1 cellular context compared by ENCODE assay signal in genomic region chr19:55679343-55680257, GRCh38.
TF ChIP-seq lines count a peak whose summit lies in the region.

No MANE protein-coding gene starts in this region.

TF ChIP-seq in IMR-90, 13 proteins besides CTCF, POLR2A, EP300 and RAD21:
- TF ChIP-seq CEBPB (IDR thresholded peaks at IDR 0.05; ENCODE audit: low read depth, low read length) (peak; percentile 13; the same call in 1 of the 2 replicates), USF2 (IDR thresholded peaks at IDR 0.05; ENCODE audit: low read depth, low read length) (no peak)
TF ChIP-seq in IMR-90: peak in this region for 1.
